ENCODE assay signal across 1 cellular context in genomic region chr16:77788196-77789084, GRCh38.
TF ChIP-seq lines count a peak whose summit lies in the region.

Gene VAT1L, plus strand, starts transcription at chr16:77788564. Its CDS starts 119 bp downstream, at chr16:77788683.

TF ChIP-seq in SK-N-SH treated with all-trans-retinoic acid at 6 μM for 48 hours, 23 proteins besides CTCF, POLR2A, EP300 and RAD21 (continued from another document):
- TF ChIP-seq PATZ1 (CRISPR knock-in tag; IDR thresholded peaks at IDR 0.05; ENCODE audit: borderline replicate concordance) (no peak), BACH2 (CRISPR knock-in tag; IDR thresholded peaks at IDR 0.05; ENCODE audit: borderline replicate concordance) (no peak), OSR1 (CRISPR knock-in tag; IDR thresholded peaks at IDR 0.05) (no peak), ZNF8 (CRISPR knock-in tag; IDR thresholded peaks at IDR 0.05) (no peak), RARB (CRISPR knock-in tag; IDR thresholded peaks at IDR 0.05) (no peak), ZNF565 (CRISPR knock-in tag; conservative IDR thresholded peaks at IDR 0.05; ENCODE audit: low read depth) (no peak), TCF4 (CRISPR knock-in tag; IDR thresholded peaks at IDR 0.05; ENCODE audit: borderline replicate concordance) (no peak), SNAI2 (CRISPR knock-in tag; IDR thresholded peaks at IDR 0.05) (no peak)
